ENCODE assay signal across 8 cellular contexts in the genomic region with DNA sequence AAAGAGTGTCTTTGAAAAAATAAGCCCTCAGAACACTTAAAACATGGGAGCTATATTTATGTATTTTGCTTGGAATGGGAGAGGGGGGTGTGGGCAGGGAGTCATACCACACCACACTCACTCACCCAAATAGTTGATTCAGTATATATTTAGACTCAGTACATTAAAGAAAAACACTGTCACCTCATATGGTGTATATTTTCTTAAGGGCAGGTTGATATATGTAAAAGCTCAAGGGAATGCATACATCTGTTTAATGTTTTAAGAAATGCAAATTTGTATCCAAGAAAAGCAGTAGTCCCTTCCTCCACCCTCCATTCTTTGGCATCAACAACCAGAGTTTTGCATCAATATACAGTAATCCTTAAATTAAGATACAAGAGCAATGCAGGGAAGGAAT. TPM values are rescaled to one million over a fixed set of nuclear protein-coding genes. Genes with fewer than 3 reads are reported as not detected.
DNase-seq lines count a peak whose midpoint lies in the region; ATAC-seq and TF ChIP-seq lines count a peak whose summit lies in the region.

No MANE protein-coding gene starts in this region.

- no peaks in the 10 kb centered on the region for H3K9me3 Mint-ChIP-seq in activated CD8-positive, alpha-beta T cell treated with anti-CD3 and anti-CD28 coated beads for 36 hours

- H3K36me3 Mint-ChIP-seq in activated CD8-positive, alpha-beta T cell treated with anti-CD3 and anti-CD28 coated beads for 36 hours (ENCODE audit: low read depth), result peaks cover 5% of the 10 kb centered on the region

- H2AFZ ChIP-seq in SK-N-SH (ENCODE audit: low read depth), result peak overlapping the region; percentile 88

- H3K27ac Mint-ChIP-seq in activated CD8-positive, alpha-beta T cell treated with anti-CD3 and anti-CD28 coated beads for 36 hours, result peak overlapping the region; percentile 92

- peaks cover 36 to 39% of the 10 kb centered on the region in 2 experiments for H3K4me1 ChIP-seq in SK-N-SH (ENCODE audit: control insufficient read depth in 1 of 2, insufficient read depth in 2 of 2, low read depth in 1 of 2, low read length in 1 of 2)

- DNase-seq in SK-N-SH (no peak), superior temporal gyrus (ENCODE audit: extremely low spot score) (peak; percentile 57), NCI-H2107 (lab: John Stamatoyannopoulos, UW) (no peak), AG20443 (ENCODE audit: low spot score) (no peak)
- no peak for DNase-seq in activated CD8-positive, alpha-beta T cell treated with anti-CD3 and anti-CD28 coated beads for 36 hours

- ATAC-seq in SK-N-SH treated with all-trans-retinoic acid at 6 μM for 48 hours (no peak), HG02642 (IDR thresholded peaks at IDR 0.05; ENCODE audit: poor library complexity, unreplicated experiment) (no peak)
- no peak for ATAC-seq in activated CD8-positive, alpha-beta T cell treated with anti-CD3 and anti-CD28 coated beads for 36 hours

- peaks cover 6% of the 10 kb centered on the region for H3F3A ChIP-seq in SK-N-SH (replicated peaks; ENCODE audit: insufficient read depth)

- H3K79me2 ChIP-seq in SK-N-SH (ENCODE audit: insufficient read depth), result peaks cover 57% of the 10 kb centered on the region

- no peaks in the 10 kb centered on the region for H3K27me3 Mint-ChIP-seq in activated CD8-positive, alpha-beta T cell treated with anti-CD3 and anti-CD28 coated beads for 36 hours

- H3K4me3 ChIP-seq in SK-N-SH (ENCODE audit: low read depth in 2 of 2, low read length in 1 of 2) (peak overlapping the region; percentile 78 to 84), iPS-11a (ENCODE audit: low read depth, low read length) (peak overlapping the region; percentile 89)

- TF ChIP-seq EP300 in SK-N-SH (IDR thresholded peaks at IDR 0.05; ENCODE audit: borderline replicate concordance in 1 of 2, low read depth in 1 of 2, low read length in 1 of 2), result no peak

- peaks cover 12 to 23% of the 10 kb centered on the region in 2 experiments for H3K36me3 ChIP-seq in SK-N-SH (replicated peaks in 1 of 2; ENCODE audit: control insufficient read depth in 1 of 2, insufficient read depth in 2 of 2, low read length in 1 of 2)

- no peaks in the 10 kb centered on the region for H3K9me3 ChIP-seq in SK-N-SH

- peak overlapping the region; percentile 73 to 93 for H3K27ac ChIP-seq in SK-N-SH (ENCODE audit: low read depth in 2 of 2, low read length in 1 of 2)

- POLR2A ChIA-PET in SK-N-SH (lab: Yijun Ruan, JAX), result no interaction called here
- POLR2A ChIA-PET in activated CD8-positive, alpha-beta T cell treated with anti-CD3 and anti-CD28 coated beads for 36 hours (lab: Charles Lee), result interaction anchor here (0.6 to 3.3 kb wide), 5 partner anchors 9 to 152 kb away, joined by 3 to 32 read pairs (median 4); no protein-coding TSS in a partner anchor

- H3K9me2 ChIP-seq in SK-N-SH, result no peaks in the 10 kb centered on the region

- no peaks in the 10 kb centered on the region for H4K20me1 ChIP-seq in SK-N-SH (ENCODE audit: insufficient read depth)

- H3K4me2 ChIP-seq in SK-N-SH, result peak overlapping the region; percentile 81

- CTCF ChIA-PET in SK-N-SH (lab: Yijun Ruan, JAX), result interaction anchor here (0.8 to 1.8 kb wide), 2 partner anchors 27 to 154 kb away, joined by 4 to 9 read pairs; no protein-coding TSS in a partner anchor
- CTCF ChIA-PET in activated CD8-positive, alpha-beta T cell treated with anti-CD3 and anti-CD28 coated beads for 36 hours (lab: Charles Lee), result interaction anchor here (1.6 to 2.5 kb wide), 2 partner anchors 28 to 78 kb away, joined by 6 to 8 read pairs; no protein-coding TSS in a partner anchor

- no peak for TF ChIP-seq CTCF in SK-N-SH (IDR thresholded peaks at IDR 0.05)
- no peak for TF ChIP-seq CTCF in activated CD8-positive, alpha-beta T cell treated with anti-CD3 and anti-CD28 coated beads for 36 hours (IDR thresholded peaks at IDR 0.05)

- peaks cover 26% of the 10 kb centered on the region for H3K4me1 Mint-ChIP-seq in activated CD8-positive, alpha-beta T cell treated with anti-CD3 and anti-CD28 coated beads for 36 hours (ENCODE audit: low read depth)

- peak overlapping the region; percentile 86 for H3K9ac ChIP-seq in SK-N-SH

- TF ChIP-seq RAD21 in SK-N-SH (IDR thresholded peaks at IDR 0.05; ENCODE audit: low read length), result no peak

- intact Hi-C loops in activated CD8-positive, alpha-beta T cell treated with anti-CD3 and anti-CD28 coated beads for 36 hours (cut with micrococcal nuclease), result no loop called here

- no peaks in the 10 kb centered on the region for H3K27me3 ChIP-seq in SK-N-SH (ENCODE audit: insufficient read depth)

- H3K4me3 Mint-ChIP-seq in activated CD8-positive, alpha-beta T cell treated with anti-CD3 and anti-CD28 coated beads for 36 hours, result peak overlapping the region; percentile 81

TF ChIP-seq in SK-N-SH, 30 proteins besides CTCF, POLR2A, EP300 and RAD21:
- TF ChIP-seq, protein P1, sequence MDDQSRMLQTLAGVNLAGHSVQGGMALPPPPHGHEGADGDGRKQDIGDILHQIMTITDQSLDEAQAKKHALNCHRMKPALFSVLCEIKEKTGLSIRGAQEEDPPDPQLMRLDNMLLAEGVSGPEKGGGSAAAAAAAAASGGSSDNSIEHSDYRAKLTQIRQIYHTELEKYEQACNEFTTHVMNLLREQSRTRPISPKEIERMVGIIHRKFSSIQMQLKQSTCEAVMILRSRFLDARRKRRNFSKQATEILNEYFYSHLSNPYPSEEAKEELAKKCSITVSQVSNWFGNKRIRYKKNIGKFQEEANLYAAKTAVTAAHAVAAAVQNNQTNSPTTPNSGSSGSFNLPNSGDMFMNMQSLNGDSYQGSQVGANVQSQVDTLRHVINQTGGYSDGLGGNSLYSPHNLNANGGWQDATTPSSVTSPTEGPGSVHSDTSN (IDR thresholded peaks at IDR 0.05), result no peak
- TF ChIP-seq FOSL2 (IDR thresholded peaks at IDR 0.05; ENCODE audit: borderline replicate concordance, low read depth) (no peak), FOXM1 (IDR thresholded peaks at IDR 0.05; ENCODE audit: low read depth) (no peak), CHD2 (IDR thresholded peaks at IDR 0.05; ENCODE audit: low read length, partially characterized antibody) (no peak)
TF ChIP-seq in SK-N-SH: peak in this region for 0.

TF ChIP-seq in SK-N-SH treated with all-trans-retinoic acid at 6 μM for 48 hours, 23 proteins besides CTCF, POLR2A, EP300 and RAD21 (continues in another document):
- TF ChIP-seq CSRNP3 (CRISPR knock-in tag; IDR thresholded peaks at IDR 0.05), result no peak
- no peak for TF ChIP-seq SNAI2 (CRISPR knock-in tag; IDR thresholded peaks at IDR 0.05)
- TF ChIP-seq RARB (CRISPR knock-in tag; IDR thresholded peaks at IDR 0.05), result no peak
- TF ChIP-seq CSDC2 (CRISPR knock-in tag; IDR thresholded peaks at IDR 0.05), result no peak
- TF ChIP-seq ARNTL (CRISPR knock-in tag; IDR thresholded peaks at IDR 0.05; ENCODE audit: borderline replicate concordance, low read depth), result no peak
- no peak for TF ChIP-seq TOX (CRISPR knock-in tag; IDR thresholded peaks at IDR 0.05; ENCODE audit: borderline replicate concordance)
- TF ChIP-seq CREB5 (CRISPR knock-in tag; IDR thresholded peaks at IDR 0.05; ENCODE audit: low read depth), result no peak
- no peak for TF ChIP-seq TCF4 (CRISPR knock-in tag; IDR thresholded peaks at IDR 0.05; ENCODE audit: borderline replicate concordance)
- TF ChIP-seq BACH2 (CRISPR knock-in tag; IDR thresholded peaks at IDR 0.05; ENCODE audit: borderline replicate concordance), result no peak
- TF ChIP-seq GLIS3 (CRISPR knock-in tag; IDR thresholded peaks at IDR 0.05), result no peak
- no peak for TF ChIP-seq ZFP3 (CRISPR knock-in tag; IDR thresholded peaks at IDR 0.05)

RNA-seq across cellular contexts. Expression of gene NFYB, which starts 1.4 kb away (rescaled TPM):
- polyA plus RNA-seq in SK-N-SH (2012; rRNA removed), result 11.0 and 16.7 TPM in 2 replicates
- 18.1 and 23.6 TPM in 2 replicates for polyA plus RNA-seq in SK-N-SH (2012; cell fraction: cytosol; rRNA removed)
- polyA plus RNA-seq in SK-N-SH (2012; cell fraction: nucleus; rRNA removed), result 9.4 and 21.8 TPM in 2 replicates
- total RNA-seq in activated CD8-positive, alpha-beta T cell treated with anti-CD3 and anti-CD28 coated beads for 36 hours, result 10 to 100 TPM; 26.7 to 30.6 TPM
